ENCODE assay signal across 8 cellular contexts in genomic region chr5:134758176-134758503, GRCh38. TPM values are rescaled to one million over a fixed set of nuclear protein-coding genes. Genes with fewer than 3 reads are reported as not detected.
DNase-seq lines count a peak whose midpoint lies in the region; ATAC-seq and TF ChIP-seq lines count a peak whose summit lies in the region.

No MANE protein-coding gene starts in this region.

- peak overlapping the region; percentile 92 for H3K4me3 ChIP-seq in BLaER1
- H3K4me3 ChIP-seq in astrocyte of the cerebellum (ENCODE audit: low read depth, low read length), result peak overlapping the region; percentile 85
- peak overlapping the region; percentile 76 for H3K4me3 ChIP-seq in lung

- 26 to 29% methylated on average over 9 of the region's 9 CpGs for WGBS in lung, 2 donors

- DNase-seq in astrocyte of the cerebellum (ENCODE audit: low read depth) (no peak), lung (ENCODE audit: low spot score) (no peak), anterior cingulate cortex (lab: John Stamatoyannopoulos, UW) (no peak), NCI-H774 (lab: John Stamatoyannopoulos, UW) (no peak), foreskin melanocyte (no peak), NCI-H446 (lab: John Stamatoyannopoulos, UW) (no peak)

- peaks cover 23% of the 10 kb centered on the region for H3K36me3 ChIP-seq in BLaER1
- peaks cover 0 to 2% of the 10 kb centered on the region in 2 donors for H3K36me3 ChIP-seq in lung (ENCODE audit: control insufficient read depth in 2 of 2, insufficient read depth in 2 of 2, low read length in 2 of 2)

- H3K9ac ChIP-seq in BLaER1, result peak overlapping the region; percentile 92

- H3K27ac ChIP-seq in BLaER1, result no peak overlapping the region
- peak overlapping the region; percentile 17 to 64 for H3K27ac ChIP-seq in lung (ENCODE audit: low read depth in 1 of 2, low read length in 1 of 2)

- H3K27me3 ChIP-seq in BLaER1, result no peaks in the 10 kb centered on the region
- no peaks in the 10 kb centered on the region for H3K27me3 ChIP-seq in lung (ENCODE audit: control insufficient read depth, insufficient read depth)

- TF ChIP-seq CTCF in astrocyte of the cerebellum (IDR thresholded peaks at IDR 0.05; ENCODE audit: low read depth, low read length, missing control alignments) (no peak), lung (IDR thresholded peaks at IDR 0.05; ENCODE audit: control extremely low read depth, extremely low read depth) (no peak)

- peaks cover 25% of the 10 kb centered on the region for H3K4me1 ChIP-seq in BLaER1
- peaks cover 1 to 2% of the 10 kb centered on the region in 2 donors for H3K4me1 ChIP-seq in lung (ENCODE audit: control insufficient read depth in 2 of 2, insufficient read depth in 2 of 2, low read length in 2 of 2)

- peak overlapping the region; percentile 67 for H3K4me2 ChIP-seq in BLaER1

- peak; percentile 21 for ATAC-seq in HG02973 (IDR thresholded peaks at IDR 0.05; ENCODE audit: unreplicated experiment)
- ATAC-seq in lung (ENCODE audit: insufficient read depth, low FRiP score), result peak; percentile 35

- H3K9me3 ChIP-seq in BLaER1 (no peaks in the 10 kb centered on the region), lung (ENCODE audit: control insufficient read depth in 2 of 2, insufficient read depth in 1 of 2, low read length in 1 of 2) (no peaks in the 10 kb centered on the region)

- peaks cover 45% of the 10 kb centered on the region for H4K20me1 ChIP-seq in BLaER1

- in situ Hi-C loops in astrocyte of the cerebellum (cut with HindIII; ENCODE audit: low sequenced_read_pairs), result no loop called here

RNA-seq across cellular contexts. Expression of gene DDX46, which starts 0.4 kb away (rescaled TPM):
- total RNA-seq in lung, result 10 to 100 TPM; 40.5 to 73.8 TPM
- 10 to 100 TPM; 21.8 to 22.5 TPM for polyA plus RNA-seq in lung

RNA-seq across cellular contexts. Expression of gene CAMLG, which starts 19.8 kb away (rescaled TPM):
- total RNA-seq in lung, result 10 to 100 TPM; 20.4 to 27.5 TPM
- 10 to 100 TPM; 17.1 to 48.2 TPM for polyA plus RNA-seq in lung
